Comparison of ENCODE assay signal across 16 cellular contexts in the genomic region with DNA sequence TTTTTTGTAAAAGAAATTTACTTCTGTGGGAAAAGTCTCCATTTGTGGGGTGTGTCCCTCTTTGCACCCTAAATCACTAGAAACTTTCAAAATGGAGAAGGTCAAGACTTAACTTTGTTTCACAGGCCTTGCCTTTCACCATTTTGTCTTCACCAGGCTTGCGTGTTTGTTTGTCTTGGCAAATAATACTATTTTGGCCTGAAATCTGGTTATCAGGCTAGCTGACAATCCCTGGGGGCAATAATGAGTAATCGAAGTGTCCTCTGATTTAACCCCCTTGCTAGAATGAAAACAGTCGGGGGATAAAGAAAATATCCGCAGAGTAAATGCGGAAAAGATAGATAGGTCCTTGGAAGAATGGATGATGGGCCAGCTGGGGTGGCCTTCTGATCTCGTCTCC.
"Had no signal": no experiment of that assay in that cellular context is flagged by ENCODE, and none has a peak within 500 bp of the region (broad histone marks: within the 10 kb centered on the region; RNA-seq: fewer than 3 reads in every experiment).

No MANE protein-coding gene starts in this region.

- H3K9me3 Mint-ChIP-seq: activated naive CD4-positive, alpha-beta T cell treated with anti-CD3 and anti-CD28 coated beads for 36 hours; naive thymus-derived CD4-positive, alpha-beta T cell; stimulated activated memory B cell treated with anti-CD40 and anti-IgM and Interleukin-4, amounts not matched to agents 10 μg/mL and 1 μg/mL and 100 μg/mL, for 72 hours; T-cell; WTC11 had no signal

- ATAC-seq: esophagus mucosa; naive thymus-derived CD4-positive, alpha-beta T cell; stimulated activated memory B cell treated with anti-CD40 and anti-IgM and Interleukin-4, amounts not matched to agents 10 μg/mL and 1 μg/mL and 100 μg/mL, for 72 hours; T-cell; WTC11 had no signal

- H3K27ac ChIP-seq: dorsolateral prefrontal cortex, neutrophil, SK-N-MC, spleen had no signal

- H3K4me3 Mint-ChIP-seq: activated naive CD4-positive, alpha-beta T cell treated with anti-CD3 and anti-CD28 coated beads for 36 hours; naive thymus-derived CD4-positive, alpha-beta T cell; stimulated activated memory B cell treated with anti-CD40 and anti-IgM and Interleukin-4, amounts not matched to agents 10 μg/mL and 1 μg/mL and 100 μg/mL, for 72 hours; T-cell; WTC11 had no signal

- H3K27me3 ChIP-seq: dorsolateral prefrontal cortex, neutrophil, spleen had no signal

- H3K36me3 Mint-ChIP-seq: WTC11 had no signal

- H3K4me3 ChIP-seq: dorsolateral prefrontal cortex, SK-N-MC, spleen had no signal

- H3K4me1 Mint-ChIP-seq: stimulated activated memory B cell treated with anti-CD40 and anti-IgM and Interleukin-4, amounts not matched to agents 10 μg/mL and 1 μg/mL and 100 μg/mL, for 72 hours; T-cell; WTC11 had no signal

- H3K9me3 ChIP-seq: neutrophil, spleen had no signal

- H3K27me3 Mint-ChIP-seq: naive thymus-derived CD4-positive, alpha-beta T cell; stimulated activated memory B cell treated with anti-CD40 and anti-IgM and Interleukin-4, amounts not matched to agents 10 μg/mL and 1 μg/mL and 100 μg/mL, for 72 hours; T-cell had no signal

- H3K36me3 ChIP-seq: neutrophil, spleen had no signal

- H3K27ac Mint-ChIP-seq: activated naive CD4-positive, alpha-beta T cell treated with anti-CD3 and anti-CD28 coated beads for 36 hours; naive thymus-derived CD4-positive, alpha-beta T cell; stimulated activated memory B cell treated with anti-CD40 and anti-IgM and Interleukin-4, amounts not matched to agents 10 μg/mL and 1 μg/mL and 100 μg/mL, for 72 hours; T-cell; WTC11 had no signal

- DNase-seq: activated CD4-positive, alpha-beta T cell treated with anti-CD3 and anti-CD28 coated beads for 48 hours; activated CD8-positive, alpha-beta memory T cell treated with anti-CD3 and anti-CD28 coated beads for 24 hours; activated naive CD4-positive, alpha-beta T cell treated with anti-CD3 and anti-CD28 coated beads for 36 hours; dorsolateral prefrontal cortex; hippocampal formation; naive thymus-derived CD4-positive, alpha-beta T cell; posterior cingulate gyrus; spleen; stimulated activated CD4-positive, alpha-beta T cell treated with anti-CD3 and anti-CD28 coated beads, Interleukin-1b, Interleukin-23, amount 100 ng/mL, for 48 hours; T-cell; trophoblast cell had no signal
